Comparison of ENCODE assay signal across 12 cellular contexts in the genomic region with DNA sequence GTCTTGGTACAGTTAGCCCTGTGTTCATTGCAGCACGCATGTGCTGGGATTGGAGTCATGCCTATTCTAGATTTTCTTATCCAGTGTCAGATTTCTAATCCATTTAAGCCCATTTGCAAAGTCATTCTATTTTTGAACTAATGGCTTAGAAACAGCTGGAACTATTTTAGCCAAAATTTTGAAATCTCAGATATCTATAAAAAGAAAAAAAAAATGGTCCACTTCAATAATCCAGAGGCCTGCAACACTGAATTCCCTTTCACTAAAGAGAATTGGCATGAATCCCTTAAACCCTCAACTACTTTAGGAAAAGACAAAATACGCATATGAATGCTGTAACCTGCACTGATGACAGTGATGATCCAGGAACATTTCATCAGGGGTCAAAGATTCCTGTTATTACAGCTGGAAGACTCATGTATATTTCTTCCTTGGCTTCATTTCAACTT. TPM values are rescaled to one million over a fixed set of nuclear protein-coding genes. Genes with fewer than 3 reads are reported as not detected.
DNase-seq lines count a peak whose midpoint lies in the region; ATAC-seq, FAIRE-seq and TF ChIP-seq lines count a peak whose summit lies in the region.
"Had no signal": no experiment of that assay in that cellular context is flagged by ENCODE, and none has a peak within 500 bp of the region (broad histone marks: within the 10 kb centered on the region; RNA-seq: fewer than 3 reads in every experiment).

No MANE protein-coding gene starts in this region.

- H3K27me3 ChIP-seq in endothelial cell of umbilical vein (ENCODE audit: control insufficient read depth in 2 of 2, insufficient read depth in 2 of 2, low read length in 2 of 2), result peaks cover 3% of the 10 kb centered on the region in 2 experiments
- H3K27me3 ChIP-seq in mesenchymal stem cell (ENCODE audit: control insufficient read depth in 1 of 2, insufficient read depth in 1 of 2, low read length in 2 of 2), result peaks cover 0 to 4% of the 10 kb centered on the region in 2 experiments

- H2BK5ac ChIP-seq in mesenchymal stem cell (ENCODE audit: low read depth, low read length, poor library complexity, severe bottlenecking), result no peak overlapping the region

- H3K36me3 Mint-ChIP-seq in type B pancreatic cell (no peaks in the 10 kb centered on the region), T-helper 17 cell (ENCODE audit: low read depth) (no peaks in the 10 kb centered on the region)

- H2AFZ ChIP-seq in endothelial cell of umbilical vein (ENCODE audit: low read depth, low read length) (no peak overlapping the region), mesenchymal stem cell (ENCODE audit: low read depth, low read length) (no peak overlapping the region)

- no peak overlapping the region for H3K23ac ChIP-seq in mesenchymal stem cell (ENCODE audit: low read length in 2 of 2)

- DNase-seq in DMS53 (lab: John Stamatoyannopoulos, UW), result peak; percentile 39
- no peak for DNase-seq in DMS53 treated with DMSO at 0.1 percent for 48 hours (lab: John Stamatoyannopoulos, UW; ENCODE audit: unreplicated experiment)
- peak; percentile 10 for DNase-seq in endothelial cell of umbilical vein (ENCODE audit: low read depth, low spot score)
- no peak for DNase-seq in mesenchymal stem cell
- DNase-seq in type B pancreatic cell (ENCODE audit: extremely low spot score, unreplicated experiment), result no peak
- DNase-seq in T-helper 17 cell, result no peak
- DNase-seq in GM19240 (ENCODE audit: insufficient read length, low spot score), result no peak
- no peak for DNase-seq in T-helper 2 cell
- DNase-seq: anterior cingulate cortex, NCI-H2171 had no signal

- H3K9ac ChIP-seq in endothelial cell of umbilical vein (replicated peaks; ENCODE audit: extremely low read depth, insufficient read depth, low read length) (no peak overlapping the region), mesenchymal stem cell (ENCODE audit: low read length) (peak overlapping the region; percentile 78)

- POLR2A ChIA-PET in endothelial cell of umbilical vein (lab: Charles Lee), result no interaction called here

- H3K79me1 ChIP-seq in mesenchymal stem cell (replicated peaks; ENCODE audit: low read length, poor library complexity, severe bottlenecking), result no peaks in the 10 kb centered on the region

- H3K4me3 ChIP-seq in endothelial cell of umbilical vein (replicated peaks in 1 of 3; ENCODE audit: insufficient read depth in 1 of 3, low read depth in 1 of 3, low read length in 3 of 3) (no peak overlapping the region), mesenchymal stem cell (ENCODE audit: insufficient read depth in 1 of 2, low read depth in 1 of 2, low read length in 2 of 2) (peak overlapping the region in 1 of 2 experiments; percentile 85)

- H3K9me3 ChIP-seq in endothelial cell of umbilical vein (replicated peaks; ENCODE audit: control insufficient read depth, insufficient read depth, low read length), result no peaks in the 10 kb centered on the region
- no peaks in the 10 kb centered on the region for H3K9me3 ChIP-seq in mesenchymal stem cell (ENCODE audit: control insufficient read depth, low read length)
- no peaks in the 10 kb centered on the region for H3K9me3 ChIP-seq in T-helper 17 cell (ENCODE audit: control insufficient read depth, low read length, poor library complexity, severe bottlenecking)

- H3K14ac ChIP-seq in mesenchymal stem cell (ENCODE audit: low read length in 2 of 2), result no peak overlapping the region

- H3K4me3 Mint-ChIP-seq in type B pancreatic cell (peak overlapping the region; percentile 89), T-helper 17 cell (no peak overlapping the region)
- H3K4me3 Mint-ChIP-seq: T-helper 1 cell treated with Interleukin-12 subunit alpha and Interleukin-12 subunit beta and Interleukin-4 antibody, amounts not matched to agents 30 μg/mL and 1 μg/mL, for 36 hours had no signal

- H3K4me1 ChIP-seq in endothelial cell of umbilical vein (ENCODE audit: control insufficient read depth, extremely low read depth, insufficient read depth, low read length) (no peaks in the 10 kb centered on the region), mesenchymal stem cell (ENCODE audit: control insufficient read depth, insufficient read depth, low read depth, low read length) (peaks cover 5% of the 10 kb centered on the region)

- ATAC-seq in T-helper 17 cell, result no peak

- no TSS peak for BruUV-seq in endothelial cell of umbilical vein (replicated peaks; lab: Mats Ljungman, UMichigan)

- no peaks in the 10 kb centered on the region for H4K20me1 ChIP-seq in endothelial cell of umbilical vein (replicated peaks; ENCODE audit: control insufficient read depth, extremely low read depth, insufficient read depth, low read length)

- no peaks in the 10 kb centered on the region for H3K79me2 ChIP-seq in endothelial cell of umbilical vein (ENCODE audit: control insufficient read depth, insufficient read depth, low read length)

- no peaks in the 10 kb centered on the region for H3K9me1 ChIP-seq in endothelial cell of umbilical vein (replicated peaks; ENCODE audit: control insufficient read depth, extremely low read depth, insufficient read depth, low read length)

- no peak overlapping the region for H2AK5ac ChIP-seq in mesenchymal stem cell (ENCODE audit: low read length, severe bottlenecking)

- H3K36me3 ChIP-seq in endothelial cell of umbilical vein (ENCODE audit: control insufficient read depth in 2 of 2, extremely low read depth in 1 of 2, insufficient read depth in 2 of 2, low read length in 2 of 2) (no peaks in the 10 kb centered on the region), mesenchymal stem cell (ENCODE audit: control insufficient read depth in 1 of 2, insufficient read depth in 2 of 2, low read depth in 1 of 2, low read length in 2 of 2) (no peaks in the 10 kb centered on the region)

- TF ChIP-seq POLR2A in endothelial cell of umbilical vein (IDR thresholded peaks at IDR 0.05; ENCODE audit: low read depth, low read length), result no peak

- WGBS in mesenchymal stem cell, result 90% methylated on average over 1 of the region's 2 CpGs

- peaks cover 39% of the 10 kb centered on the region for H3K27me3 Mint-ChIP-seq in type B pancreatic cell
- H3K27me3 Mint-ChIP-seq in T-helper 17 cell, result no peaks in the 10 kb centered on the region

- H3K9me3 Mint-ChIP-seq in type B pancreatic cell, result no peaks in the 10 kb centered on the region
- H3K9me3 Mint-ChIP-seq: T-helper 1 cell treated with Interleukin-12 subunit alpha and Interleukin-12 subunit beta and Interleukin-4 antibody, amounts not matched to agents 30 μg/mL and 1 μg/mL, for 36 hours had no signal

- H3K18ac ChIP-seq in mesenchymal stem cell (ENCODE audit: low read depth in 1 of 2, low read length in 2 of 2), result no peak overlapping the region

- CTCF ChIA-PET in endothelial cell of umbilical vein (lab: Charles Lee), result interaction anchor here (1.6 to 1.9 kb wide), 2 partner anchors 14 to 47 kb away, joined by 4 to 5 read pairs; no protein-coding TSS in a partner anchor

- H3K4me1 Mint-ChIP-seq in type B pancreatic cell (ENCODE audit: unreplicated experiment), result peaks cover 12% of the 10 kb centered on the region
- H3K4me1 Mint-ChIP-seq in T-helper 17 cell, result no peaks in the 10 kb centered on the region

- no peak overlapping the region for H4K8ac ChIP-seq in mesenchymal stem cell (ENCODE audit: low read length)

- no peak overlapping the region for H2BK12ac ChIP-seq in mesenchymal stem cell (ENCODE audit: low read length in 2 of 2)

- H4K91ac ChIP-seq in mesenchymal stem cell (ENCODE audit: low read length), result no peak overlapping the region

- H3K4me2 ChIP-seq in endothelial cell of umbilical vein (ENCODE audit: insufficient read depth, low read length) (no peak overlapping the region), mesenchymal stem cell (ENCODE audit: low read length, poor library complexity, severe bottlenecking) (no peak overlapping the region)

- H3K27ac ChIP-seq in endothelial cell of umbilical vein (ENCODE audit: insufficient read depth, low read depth, low read length) (no peak overlapping the region), mesenchymal stem cell (ENCODE audit: low read length, poor library complexity, severe bottlenecking) (no peak overlapping the region)
- H3K27ac ChIP-seq: 22Rv1 had no signal

- H3K27ac Mint-ChIP-seq in type B pancreatic cell, result no peak overlapping the region
- H3K27ac Mint-ChIP-seq in T-helper 17 cell, result no peak overlapping the region
- H3K27ac Mint-ChIP-seq: T-helper 1 cell treated with Interleukin-12 subunit alpha and Interleukin-12 subunit beta and Interleukin-4 antibody, amounts not matched to agents 30 μg/mL and 1 μg/mL, for 36 hours had no signal

- H2BK15ac ChIP-seq in mesenchymal stem cell (ENCODE audit: low read depth, poor library complexity, severe bottlenecking), result no peak overlapping the region

- FAIRE-seq in endothelial cell of umbilical vein (lab: Jason Lieb, UNC), result no peak

- intact Hi-C loops in endothelial cell of umbilical vein (cut with micrococcal nuclease), result loop anchor here (5.0 kb wide), 1 partner anchor 199 kb away; no protein-coding TSS in a partner anchor

- TF ChIP-seq CTCF in endothelial cell of umbilical vein (IDR thresholded peaks at IDR 0.05; ENCODE audit: extremely low read depth in 1 of 2, insufficient read depth in 1 of 2, low read depth in 1 of 2, low read length in 2 of 2) (no peak), type B pancreatic cell (conservative IDR thresholded peaks at IDR 0.05) (no peak)

- H3K4ac ChIP-seq in mesenchymal stem cell (ENCODE audit: low read depth in 1 of 2, low read length in 2 of 2), result no peak overlapping the region

- H2BK120ac ChIP-seq in mesenchymal stem cell (ENCODE audit: low read depth, low read length), result no peak overlapping the region

- dilution Hi-C loops in endothelial cell of umbilical vein (cut with MboI; ENCODE audit: extremely low pct_ligation_motif_present, low sequenced_read_pairs), result no loop called here

TF ChIP-seq in endothelial cell of umbilical vein, 7 proteins besides CTCF, POLR2A, EP300 and RAD21 (continues in another document):
- no peak for TF ChIP-seq POLR2AphosphoS5 (IDR thresholded peaks at IDR 0.05; ENCODE audit: insufficient read depth, low read depth, low read length)
- TF ChIP-seq EZH2 (IDR thresholded peaks at IDR 0.05; ENCODE audit: borderline replicate concordance, low read depth, low read length, severe bottlenecking), result no peak

RNA-seq across cellular contexts. Expression of a gene that starts 1.5 kb away (rescaled TPM):
- total RNA-seq in endothelial cell of umbilical vein (1.4 TPM in 2 replicates), type B pancreatic cell (ENCODE audit: low replicate concordance) (12.2 and 12.8 TPM in 2 replicates), T-helper 17 cell (not detected)
- polyA plus RNA-seq in endothelial cell of umbilical vein, result 0.11 and 0.22 TPM in 2 replicates
- polyA plus RNA-seq in endothelial cell of umbilical vein (2011; cell fraction: cytosol; rRNA removed), result 0.23 and 1.3 TPM in 2 replicates
- 1.3 and 2.3 TPM in 2 replicates for polyA plus RNA-seq in endothelial cell of umbilical vein (2011; cell fraction: nucleus; rRNA removed)
- polyA plus RNA-seq in endothelial cell of umbilical vein (2012), result 0.21 and 0.60 TPM in 2 replicates
- polyA minus RNA-seq in endothelial cell of umbilical vein, result 0.22 and 0.59 TPM in 2 replicates
- polyA minus RNA-seq in endothelial cell of umbilical vein (2011; cell fraction: cytosol; rRNA and poly(A)+ RNA removed), result not detected
- polyA minus RNA-seq in endothelial cell of umbilical vein (2011; cell fraction: nucleus; rRNA and poly(A)+ RNA removed), result 0.43 and 1.8 TPM in 2 replicates
- polyA plus RNA-seq in mesenchymal stem cell (2013, experiment 1 of 2), result 4.0 TPM
- 3.9 TPM for polyA plus RNA-seq in mesenchymal stem cell (2013, experiment 2 of 2)

Comparison
In these comparisons a context has a peak if more than half of its experiments do, and no peak if none do; other contexts are left out.
1. DNase-seq: peak in DMS53 (single experiment) and endothelial cell of umbilical vein (single experiment); none in DMS53 treated with DMSO at 0.1 percent for 48 hours (single experiment), mesenchymal stem cell (single experiment), type B pancreatic cell (single experiment), T-helper 17 cell (0 of 3), GM19240 (single experiment) and T-helper 2 cell (0 of 5).